Comparison of ENCODE assay signal across 8 cellular contexts in genomic region chr1:149886396-149887195, GRCh38. TPM values are rescaled to one million over a fixed set of nuclear protein-coding genes. Genes with fewer than 3 reads are reported as not detected.
DNase-seq lines count a peak whose midpoint lies in the region; TF ChIP-seq lines count a peak whose summit lies in the region.

No MANE protein-coding gene starts in this region.

- H3K36me3 ChIP-seq in SJCRH30 (no peaks in the 10 kb centered on the region), suprapubic skin (no peaks in the 10 kb centered on the region)

- 0% methylated on average over 38 of the region's 62 CpGs for WGBS in suprapubic skin

- H3K27ac ChIP-seq in SJCRH30 (peak overlapping the region; percentile 98), suprapubic skin (peak overlapping the region; percentile 100)

- H3K4me3 ChIP-seq in HFF-Myc (replicated peaks; ENCODE audit: low read depth, low read length) (peak overlapping the region; percentile 57), SJCRH30 (peak overlapping the region; percentile 75), suprapubic skin (peak overlapping the region; percentile 85)

- no peaks in the 10 kb centered on the region; the same call in 1 of the 2 replicates for H3K27me3 ChIP-seq in SJCRH30
- no peaks in the 10 kb centered on the region for H3K27me3 ChIP-seq in suprapubic skin

- H3K4me1 ChIP-seq in SJCRH30, result no peaks in the 10 kb centered on the region; the same call in 1 of the 2 replicates
- peaks cover 34% of the 10 kb centered on the region for H3K4me1 ChIP-seq in suprapubic skin

- no peak for TF ChIP-seq EP300 in suprapubic skin (IDR thresholded peaks at IDR 0.05)

- H3K9me3 ChIP-seq in SJCRH30 (replicated peaks) (no peaks in the 10 kb centered on the region), suprapubic skin (no peaks in the 10 kb centered on the region)

- TF ChIP-seq CTCF in HFF-Myc (IDR thresholded peaks at IDR 0.05; ENCODE audit: low read depth, low read length, missing control alignments) (no peak), suprapubic skin (IDR thresholded peaks at IDR 0.05) (no peak)

- peak; percentile 98 to 99 for TF ChIP-seq POLR2A in suprapubic skin (IDR thresholded peaks at IDR 0.05)

- peak; percentile 98 for DNase-seq in GM04503 (ENCODE audit: low read depth)
- peak; percentile 99 for DNase-seq in HFF-Myc (ENCODE audit: extremely low read depth, low read depth)
- DNase-seq in MV-4-11 (lab: John Stamatoyannopoulos, UW), result peak; percentile 99
- peak; percentile 93 to 98 for DNase-seq in SJCRH30
- peak; percentile 82 for DNase-seq in activated naive CD4-positive, alpha-beta T cell treated with Interleukin-2 at 50 U/mL for 16 hours
- DNase-seq in globus pallidus (ENCODE audit: low spot score), result peak; percentile 100
- peak; percentile 37 to 99 (median 90) for DNase-seq in nucleus accumbens (lab: John Stamatoyannopoulos, UW)
- peak; percentile 90 to 93 for DNase-seq in suprapubic skin (ENCODE audit: low spot score in 2 of 2)

RNA-seq across cellular contexts. Expression of gene BOLA1, which starts 12.8 kb away (rescaled TPM):
- total RNA-seq in SJCRH30 (2014; rRNA removed; shearing (Covaris generic)), result 5.0 and 6.3 TPM in 2 replicates
- 10 to 100 TPM; 21.7 to 42.1 (median 33.1) TPM for total RNA-seq in suprapubic skin

RNA-seq across cellular contexts. Expression of gene SV2A, which starts 31.0 kb away (rescaled TPM):
- 17.4 and 20.0 TPM in 2 replicates for total RNA-seq in SJCRH30 (2014; rRNA removed; shearing (Covaris generic))
- 1 to 10 TPM in 1 of 4 donors, under 1 TPM in 3; 0.48 to 1.3 (median 0.65) TPM for total RNA-seq in suprapubic skin

RNA-seq across cellular contexts. Expression of gene SF3B4, which starts 41.0 kb away (rescaled TPM):
- total RNA-seq in SJCRH30 (2014; rRNA removed; shearing (Covaris generic)), result 32.6 and 34.9 TPM in 2 replicates
- 10 to 100 TPM; 19.1 to 28.7 (median 22.2) TPM for total RNA-seq in suprapubic skin

RNA-seq across cellular contexts. Expression of gene MTMR11, which starts 50.1 kb away (rescaled TPM):
- 2.2 and 3.0 TPM in 2 replicates for total RNA-seq in SJCRH30 (2014; rRNA removed; shearing (Covaris generic))
- 10 to 100 TPM; 13.5 to 40.3 (median 22.0) TPM for total RNA-seq in suprapubic skin

Comparison
In these comparisons a context has a peak if more than half of its experiments do, and no peak if none do; other contexts are left out.
1. Peak in every context shown above with its lines: DNase-seq, H3K4me3 ChIP-seq and H3K27ac ChIP-seq.